8 cellular contexts compared by ENCODE assay signal in the genomic region with DNA sequence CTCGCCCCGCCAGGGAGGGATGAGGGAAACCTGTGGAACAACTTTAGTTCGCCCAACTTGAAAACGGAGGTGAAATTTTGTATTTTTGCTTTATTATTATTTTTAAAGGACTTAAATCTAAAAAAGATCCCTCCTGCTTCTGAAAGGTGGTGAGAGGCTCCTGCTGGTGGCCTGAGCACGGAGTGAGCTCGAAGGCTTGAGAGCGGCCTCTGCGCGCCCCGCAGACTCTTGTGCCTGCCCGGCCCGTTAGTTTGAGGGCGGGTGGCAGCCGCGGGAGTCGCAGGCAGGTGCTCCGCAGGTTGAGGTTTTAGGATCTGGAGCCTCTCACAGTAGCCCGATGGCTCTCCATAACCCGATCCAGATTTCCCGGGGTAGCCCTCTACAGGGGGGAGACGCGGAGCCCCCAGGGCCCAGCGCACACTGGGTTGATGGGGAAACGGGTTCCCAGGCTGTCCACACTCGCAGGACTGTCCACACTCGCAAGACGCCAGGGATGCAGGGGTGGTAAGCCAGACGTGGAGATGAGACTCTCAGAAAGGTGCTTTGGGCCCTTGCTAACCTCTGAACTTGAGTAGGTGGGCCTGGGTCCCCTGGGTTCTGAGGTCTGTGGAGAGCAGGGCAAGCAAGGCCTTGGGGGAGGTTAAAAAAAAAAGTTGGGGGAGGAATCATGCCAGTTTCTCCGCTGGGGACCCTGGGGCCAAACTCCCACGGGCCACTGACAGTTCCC. TPM values are rescaled to one million over a fixed set of nuclear protein-coding genes. Genes with fewer than 3 reads are reported as not detected.
DNase-seq lines count a peak whose midpoint lies in the region; FAIRE-seq and TF ChIP-seq lines count a peak whose summit lies in the region.

No MANE protein-coding gene starts in this region.

- no peaks in the 10 kb centered on the region for H3K27me3 Mint-ChIP-seq in astrocyte (ENCODE audit: low read depth, unreplicated experiment)

- H2AFZ ChIP-seq in astrocyte (ENCODE audit: low read depth, low read length) (peak overlapping the region; percentile 61), keratinocyte (ENCODE audit: control insufficient read depth, low read length) (peak overlapping the region; percentile 96)

- H3K4me3 Mint-ChIP-seq in astrocyte (ENCODE audit: unreplicated experiment): peak overlapping the region; percentile 98

- TF ChIP-seq CTCF in astrocyte (IDR thresholded peaks at IDR 0.05; ENCODE audit: insufficient read depth, low read depth, low read length) (no peak), keratinocyte (optimal IDR thresholded peaks at IDR 0.05 in 1 of 3, IDR thresholded peaks at IDR 0.05 in 1 of 3, conservative IDR thresholded peaks at IDR 0.05 in 1 of 3; ENCODE audit: extremely low read depth in 1 of 3, insufficient read depth in 2 of 3, low read length in 3 of 3) (no peak)

- H3K27ac Mint-ChIP-seq in astrocyte (ENCODE audit: unreplicated experiment): peak overlapping the region; percentile 90

- dilution Hi-C loops in keratinocyte (cut with MboI; ENCODE audit: extremely low pct_ligation_motif_present, low sequenced_read_pairs): no loop called here

- H3K27ac ChIP-seq in astrocyte (ENCODE audit: low read depth, low read length): peak overlapping the region; percentile 88
- H3K27ac ChIP-seq in keratinocyte (ENCODE audit: control insufficient read depth, insufficient read depth, low read length): peak overlapping the region; percentile 43

- no peaks in the 10 kb centered on the region for H3K27me3 ChIP-seq in astrocyte (ENCODE audit: insufficient read depth, low read length)
- peaks cover 9% of the 10 kb centered on the region for H3K27me3 ChIP-seq in keratinocyte (ENCODE audit: control insufficient read depth, extremely low read depth, insufficient read depth, low read length)

- H3K4me2 ChIP-seq in astrocyte (ENCODE audit: low read length): peak overlapping the region; percentile 98
- peak overlapping the region; percentile 80 for H3K4me2 ChIP-seq in keratinocyte (ENCODE audit: control insufficient read depth, extremely low read depth, insufficient read depth, low read depth, low read length)

- H3K9me3 Mint-ChIP-seq in astrocyte (ENCODE audit: unreplicated experiment): no peaks in the 10 kb centered on the region

- H3K9me3 ChIP-seq in astrocyte (ENCODE audit: insufficient read depth, low read depth, low read length): no peaks in the 10 kb centered on the region
- H3K9me3 ChIP-seq in keratinocyte (ENCODE audit: control insufficient read depth, low read depth, low read length): no peaks in the 10 kb centered on the region

- H4K20me1 ChIP-seq in astrocyte (ENCODE audit: insufficient read depth, low read length) (no peaks in the 10 kb centered on the region), keratinocyte (ENCODE audit: control insufficient read depth, extremely low read depth, insufficient read depth, low read length) (no peaks in the 10 kb centered on the region)

- H3K4me1 ChIP-seq in astrocyte (ENCODE audit: insufficient read depth, low read length) (peaks cover 26% of the 10 kb centered on the region), keratinocyte (ENCODE audit: control insufficient read depth, extremely low read depth, insufficient read depth, low read length) (peaks cover 21% of the 10 kb centered on the region)

- H3K36me3 ChIP-seq in astrocyte (ENCODE audit: insufficient read depth, low read length) (peaks cover 3% of the 10 kb centered on the region), keratinocyte (ENCODE audit: control insufficient read depth in 2 of 2, extremely low read depth in 1 of 2, insufficient read depth in 2 of 2, low read length in 2 of 2) (no peaks in the 10 kb centered on the region)

- H3K79me2 ChIP-seq in astrocyte (ENCODE audit: insufficient read depth, low read length): peaks cover 92% of the 10 kb centered on the region
- no peaks in the 10 kb centered on the region for H3K79me2 ChIP-seq in keratinocyte (ENCODE audit: control insufficient read depth, insufficient read depth, low read length)

- no peaks in the 10 kb centered on the region for H3K9me1 ChIP-seq in keratinocyte (ENCODE audit: control insufficient read depth, extremely low read depth, insufficient read depth, low read length)

- FAIRE-seq in astrocyte (lab: Jason Lieb, UNC): no peak
- no peak for FAIRE-seq in keratinocyte (lab: Jason Lieb, UNC)

- DNase-seq in activated CD8-positive, alpha-beta memory T cell treated with anti-CD3 and anti-CD28 coated beads for 24 hours: peak; percentile 74
- DNase-seq in activated CD8-positive, alpha-beta memory T cell treated with anti-CD3 and anti-CD28 coated beads, Interleukin-2, amount 50 U/mL, for 48 hours: no peak
- no peak for DNase-seq in astrocyte (ENCODE audit: low read depth)
- no peak for DNase-seq in keratinocyte (ENCODE audit: low read depth, low spot score)
- peak; percentile 69 for DNase-seq in stimulated activated CD8-positive, alpha-beta memory T cell treated with anti-CD3 and anti-CD28 coated beads, Interleukin-4, amount 100 ng/mL, for 48 hours
- no peak for DNase-seq in NCI-H1694 (lab: John Stamatoyannopoulos, UW)
- no peak for DNase-seq in NCI-H187 treated with DMSO at 0.1 percent for 48 hours (lab: John Stamatoyannopoulos, UW)
- no peak for DNase-seq in mesenteric fat pad (ENCODE audit: low spot score)

- peaks cover 21% of the 10 kb centered on the region for H3K4me1 Mint-ChIP-seq in astrocyte (ENCODE audit: low read depth, unreplicated experiment)

- H3K9ac ChIP-seq in astrocyte (ENCODE audit: low read length) (peak overlapping the region; percentile 96), keratinocyte (ENCODE audit: control insufficient read depth, extremely low read depth, insufficient read depth, low read length) (peak overlapping the region; percentile 81)

- H3K4me3 ChIP-seq in astrocyte (ENCODE audit: insufficient read depth, low read depth, low read length) (peak overlapping the region; percentile 86), keratinocyte (ENCODE audit: control insufficient read depth in 2 of 3, extremely low read depth in 1 of 3, insufficient read depth in 2 of 3, low read depth in 1 of 3, low read length in 3 of 3) (peak overlapping the region; percentile 73 to 90 (median 85))

- no peaks in the 10 kb centered on the region for H3K36me3 Mint-ChIP-seq in astrocyte (ENCODE audit: low read depth, unreplicated experiment)

RNA-seq across cellular contexts. Expression of a gene that starts 46.3 kb away (rescaled TPM):
- total RNA-seq in astrocyte: 11.7 and 12.4 TPM in 2 replicates
- 7.6 to 8.1 TPM (median 7.8 TPM) in 3 replicates for polyA plus RNA-seq in keratinocyte
- polyA plus RNA-seq in keratinocyte (2011; ENCODE audit: low read depth): 9.7 TPM
- 8.2 and 11.7 TPM in 2 replicates for polyA plus RNA-seq in keratinocyte (2011; cell fraction: cytosol; rRNA removed)
- 11.3 and 13.1 TPM in 2 replicates for polyA plus RNA-seq in keratinocyte (2011; cell fraction: nucleus; rRNA removed)
- polyA plus RNA-seq in keratinocyte (2012; ENCODE audit: low replicate concordance): 5.0 and 5.9 TPM in 2 replicates
- polyA minus RNA-seq in keratinocyte: 2.3 to 17.3 TPM (median 10.0 TPM) in 3 replicates
- polyA minus RNA-seq in keratinocyte (2011; cell fraction: cytosol; rRNA and poly(A)+ RNA removed): 8.1 TPM
- 7.1 and 10.5 TPM in 2 replicates for polyA minus RNA-seq in keratinocyte (2011; cell fraction: nucleus; rRNA and poly(A)+ RNA removed)
- total RNA-seq in mesenteric fat pad: 5.0 TPM

Comparison
In these comparisons a context has a peak if more than half of its experiments do, and no peak if none do; other contexts are left out.
1. DNase-seq: peak in activated CD8-positive, alpha-beta memory T cell treated with anti-CD3 and anti-CD28 coated beads for 24 hours (single experiment) and stimulated activated CD8-positive, alpha-beta memory T cell treated with anti-CD3 and anti-CD28 coated beads, Interleukin-4, amount 100 ng/mL, for 48 hours (single experiment); none in activated CD8-positive, alpha-beta memory T cell treated with anti-CD3 and anti-CD28 coated beads, Interleukin-2, amount 50 U/mL, for 48 hours (single experiment), astrocyte (single experiment), keratinocyte (single experiment), NCI-H1694 (single experiment), NCI-H187 treated with DMSO at 0.1 percent for 48 hours (single experiment) and mesenteric fat pad (single experiment).